8 cellular contexts compared by ENCODE assay signal in genomic region chr7:12389089-12389700, GRCh38. TPM values are rescaled to one million over a fixed set of nuclear protein-coding genes. Genes with fewer than 3 reads are reported as not detected.
DNase-seq lines count a peak whose midpoint lies in the region; ATAC-seq lines count a peak whose summit lies in the region.

No MANE protein-coding gene starts in this region.

- no peaks in the 10 kb centered on the region for H3K36me3 ChIP-seq in aorta (ENCODE audit: control insufficient read depth in 1 of 2, insufficient read depth in 2 of 2, low read length in 1 of 2)

- 21 to 29% methylated on average over 1 of the region's 1 CpG for WGBS in aorta, 2 donors

- intact Hi-C loops in aorta (cut with DNase I): no loop called here

- H3K4me3 ChIP-seq in aorta (ENCODE audit: low read length in 2 of 2): no peak overlapping the region

- DNase-seq in COLO668 (lab: John Stamatoyannopoulos, UW; ENCODE audit: unreplicated experiment) (peak; percentile 57), NCI-H146 (lab: John Stamatoyannopoulos, UW) (peak; percentile 80), T follicular helper cell (ENCODE audit: low read depth) (peak; percentile 20), dermis blood vessel endothelial cell (peak; percentile 73), mucosa of gallbladder (ENCODE audit: low spot score) (peak; percentile 23), aorta (no peak)

- no peak overlapping the region for H3K27ac ChIP-seq in aorta (ENCODE audit: low read depth in 1 of 2, low read length in 2 of 2)

- ATAC-seq in GM18867 (IDR thresholded peaks at IDR 0.05; ENCODE audit: unreplicated experiment) (peak; percentile 97), HG02973 (IDR thresholded peaks at IDR 0.05; ENCODE audit: unreplicated experiment) (peak; percentile 98), aorta (ENCODE audit: low FRiP score) (no peak)

- no peaks in the 10 kb centered on the region for H3K27me3 ChIP-seq in aorta (ENCODE audit: control insufficient read depth in 1 of 2, insufficient read depth in 2 of 2, low read length in 1 of 2)

- H3K9me3 ChIP-seq in aorta (ENCODE audit: control insufficient read depth, low read length): no peaks in the 10 kb centered on the region

- no peaks in the 10 kb centered on the region for H3K4me1 ChIP-seq in aorta (ENCODE audit: control insufficient read depth in 1 of 2, insufficient read depth in 2 of 2, low read length in 2 of 2)

RNA-seq across cellular contexts. Expression of gene VWDE, which starts 14.5 kb away (rescaled TPM):
- total RNA-seq in dermis blood vessel endothelial cell: not detected in 2 replicates
- total RNA-seq in mucosa of gallbladder: 1.7 TPM
- total RNA-seq in aorta: under 1 TPM; 0.21 to 0.55 TPM
- polyA plus RNA-seq in aorta: not detected

Comparison
In these comparisons a context has a peak if more than half of its experiments do, and no peak if none do; other contexts are left out.
1. DNase-seq: peak in COLO668 (single experiment), NCI-H146 (single experiment), T follicular helper cell (single experiment), dermis blood vessel endothelial cell (single experiment) and mucosa of gallbladder (single experiment); none in aorta (0 of 2).